ENCODE assay signal across 14 cellular contexts in genomic region chr12:76422154-76422877, GRCh38.
A peak's percentile ranks its signal among the peaks of the same experiment; 100 is the strongest.
DNase-seq lines count a peak whose midpoint lies in the region; ATAC-seq, FAIRE-seq and TF ChIP-seq lines count a peak whose summit lies in the region.
"Had no signal": no experiment of that assay in that cellular context is flagged by ENCODE, and none has a peak within 500 bp of the region (broad histone marks: within the 10 kb centered on the region; RNA-seq: fewer than 3 reads in every experiment).

No MANE protein-coding gene starts in this region.

- intact Hi-C loops in Calu3 (cut with micrococcal nuclease; ENCODE audit: unreplicated experiment) = loop anchor here (1.0 to 5.0 kb wide), 2 partner anchors 45 to 66 kb away; no protein-coding TSS in a partner anchor
- intact Hi-C loops in pancreas (cut with DNase I) = no loop called here

- 68 to 69% methylated on average over 6 of the region's 6 CpGs for WGBS in pancreas, 2 donors

- H3K36me3 ChIP-seq in SJCRH30 = no peaks in the 10 kb centered on the region
- H3K36me3 ChIP-seq in endocrine pancreas (ENCODE audit: control insufficient read depth, insufficient read depth, low read length) = no peaks in the 10 kb centered on the region
- no peaks in the 10 kb centered on the region for H3K36me3 ChIP-seq in osteoblast (ENCODE audit: insufficient read depth, low read length)
- no peaks in the 10 kb centered on the region for H3K36me3 ChIP-seq in pancreas

- DNase-seq in Calu3 (no peak), SJCRH30 (peak in 1 of 2 experiments; percentile 42), osteoblast (ENCODE audit: insufficient read length, low spot score, missing footprints) (no peak), pancreas (no peak), SIG-M5 treated with dmso at 0.1 percent for 504 hours (lab: John Stamatoyannopoulos, UW; ENCODE audit: unreplicated experiment) (no peak), NCI-H2081 (lab: John Stamatoyannopoulos, UW) (no peak)
- DNase-seq: effector memory CD8-positive, alpha-beta T cell; hippocampal formation; NCI-H510A; Right ventricle myocardium superior; stimulated activated CD4-positive, alpha-beta T cell treated with anti-CD3 and anti-CD28 coated beads, Interleukin-4, amount 100 ng/mL, for 24 hours; stimulated activated naive CD4-positive, alpha-beta T cell treated with Interleukin-2 at 50 U/mL for 16 hours had no signal

- no peak for ATAC-seq in pancreas
- no peak for ATAC-seq in HG03442 (IDR thresholded peaks at IDR 0.05; ENCODE audit: unreplicated experiment)
- ATAC-seq: effector memory CD8-positive, alpha-beta T cell had no signal

- TF ChIP-seq CTCF in Calu3 (IDR thresholded peaks at IDR 0.05; ENCODE audit: unreplicated experiment) (no peak), osteoblast (IDR thresholded peaks at IDR 0.05; ENCODE audit: extremely low read depth, low read depth, low read length) (no peak), pancreas (IDR thresholded peaks at IDR 0.05) (no peak)

- peak overlapping the region; percentile 30 for H3K9ac ChIP-seq in endocrine pancreas (ENCODE audit: control insufficient read depth, insufficient read depth, low read length)

- H3K4me1 ChIP-seq in SJCRH30 = peaks cover 16% of the 10 kb centered on the region
- H3K4me1 ChIP-seq in endocrine pancreas (ENCODE audit: control insufficient read depth, insufficient read depth, low read length) = peaks cover 15% of the 10 kb centered on the region
- H3K4me1 ChIP-seq in osteoblast (ENCODE audit: insufficient read depth, low read length) = no peaks in the 10 kb centered on the region
- H3K4me1 ChIP-seq in pancreas = peaks cover 0 to 17% (median 6%) of the 10 kb centered on the region in 3 donors

- peak overlapping the region; percentile 88 for H3K27ac Mint-ChIP-seq in Calu3 (ENCODE audit: unreplicated experiment)

- peak overlapping the region; percentile 71 for H3K4me3 Mint-ChIP-seq in Calu3 (ENCODE audit: low read depth, unreplicated experiment)

- peaks cover 5% of the 10 kb centered on the region for H3K36me3 Mint-ChIP-seq in Calu3 (ENCODE audit: insufficient read depth, unreplicated experiment)

- peaks cover 5% of the 10 kb centered on the region for H4K20me1 ChIP-seq in osteoblast (ENCODE audit: insufficient read depth, low read length)

- H3K9me3 ChIP-seq in SJCRH30 (replicated peaks) (0 out of 2 replicates have a peak, but pooled peaks cover 2% of the 10 kb centered on the region), endocrine pancreas (ENCODE audit: control insufficient read depth, low read length) (peaks cover 9% of the 10 kb centered on the region), osteoblast (ENCODE audit: low read depth, low read length) (peaks cover 2% of the 10 kb centered on the region), pancreas (no peaks in the 10 kb centered on the region)

- peak overlapping the region; percentile 67 for H3K4me2 ChIP-seq in osteoblast (ENCODE audit: insufficient read depth, low read length)

- peak overlapping the region; percentile 49 for H3K27ac ChIP-seq in SJCRH30
- H3K27ac ChIP-seq in osteoblast (ENCODE audit: low read depth, low read length) = no peak overlapping the region
- no peak overlapping the region for H3K27ac ChIP-seq in pancreas

- BruUV-seq in Calu3 (replicated peaks; lab: Mats Ljungman, UMichigan) = no TSS peak

- H3K27me3 ChIP-seq in SJCRH30 (no peaks in the 10 kb centered on the region), endocrine pancreas (ENCODE audit: control insufficient read depth, insufficient read depth, low read length) (no peaks in the 10 kb centered on the region), osteoblast (ENCODE audit: insufficient read depth, low read length) (no peaks in the 10 kb centered on the region), pancreas (no peaks in the 10 kb centered on the region)

- H3K27me3 Mint-ChIP-seq in Calu3 (ENCODE audit: unreplicated experiment) = no peaks in the 10 kb centered on the region
- H3K27me3 Mint-ChIP-seq: effector memory CD8-positive, alpha-beta T cell had no signal

- H3K4me3 ChIP-seq in SJCRH30 = peak overlapping the region; percentile 44
- peak overlapping the region; percentile 72 for H3K4me3 ChIP-seq in endocrine pancreas (ENCODE audit: control insufficient read depth, insufficient read depth, low read length)
- H3K4me3 ChIP-seq in osteoblast (ENCODE audit: insufficient read depth, low read length) = peak overlapping the region; percentile 43
- H3K4me3 ChIP-seq in pancreas = peak overlapping the region in 1 of 4 donors; percentile 3

- CTCF ChIA-PET in Calu3 (lab: Charles Lee) = interaction anchor here (0.5 to 1.1 kb wide), 6 partner anchors 26 to 339 kb away, joined by 3 to 4 read pairs (median 3); no protein-coding TSS in a partner anchor

- H3K4me1 Mint-ChIP-seq in Calu3 (ENCODE audit: low read depth, unreplicated experiment) = peaks cover 26% of the 10 kb centered on the region

- H3K9me3 Mint-ChIP-seq in Calu3 (ENCODE audit: low read depth, unreplicated experiment) = peaks cover 6% of the 10 kb centered on the region
- H3K9me3 Mint-ChIP-seq: effector memory CD8-positive, alpha-beta T cell had no signal

- no peak overlapping the region for H2AFZ ChIP-seq in osteoblast (ENCODE audit: low read length)

- no peak for FAIRE-seq in pancreas (lab: Jason Lieb, UNC)

- peaks cover 58% of the 10 kb centered on the region for H3K79me2 ChIP-seq in osteoblast (ENCODE audit: insufficient read depth, low read length)
